1 cellular context compared by ENCODE assay signal in the genomic region with DNA sequence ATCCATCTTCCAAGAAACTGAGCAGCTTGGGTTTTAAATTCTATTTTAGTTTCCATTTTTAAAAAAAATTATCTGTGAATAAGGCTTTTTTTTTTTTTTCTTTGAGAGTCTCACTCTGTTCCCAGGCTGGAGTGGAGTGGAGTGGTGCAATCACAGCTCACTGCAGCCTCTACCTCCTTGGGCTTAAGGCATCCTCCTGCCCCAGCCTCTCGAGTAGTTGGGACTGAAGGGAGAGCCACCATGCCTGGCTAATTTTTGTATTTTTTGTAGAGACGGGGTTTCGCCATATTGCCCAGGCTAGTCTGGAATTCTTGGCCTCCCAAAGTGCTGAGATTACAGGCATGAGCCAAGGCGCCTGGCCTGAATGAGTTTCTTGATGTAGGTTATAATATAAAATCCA.
TF ChIP-seq lines count a peak whose summit lies in the region.

No MANE protein-coding gene starts in this region.

TF ChIP-seq in HepG2, 621 proteins besides CTCF, POLR2A, EP300 and RAD21:
- TF ChIP-seq, protein P1, sequence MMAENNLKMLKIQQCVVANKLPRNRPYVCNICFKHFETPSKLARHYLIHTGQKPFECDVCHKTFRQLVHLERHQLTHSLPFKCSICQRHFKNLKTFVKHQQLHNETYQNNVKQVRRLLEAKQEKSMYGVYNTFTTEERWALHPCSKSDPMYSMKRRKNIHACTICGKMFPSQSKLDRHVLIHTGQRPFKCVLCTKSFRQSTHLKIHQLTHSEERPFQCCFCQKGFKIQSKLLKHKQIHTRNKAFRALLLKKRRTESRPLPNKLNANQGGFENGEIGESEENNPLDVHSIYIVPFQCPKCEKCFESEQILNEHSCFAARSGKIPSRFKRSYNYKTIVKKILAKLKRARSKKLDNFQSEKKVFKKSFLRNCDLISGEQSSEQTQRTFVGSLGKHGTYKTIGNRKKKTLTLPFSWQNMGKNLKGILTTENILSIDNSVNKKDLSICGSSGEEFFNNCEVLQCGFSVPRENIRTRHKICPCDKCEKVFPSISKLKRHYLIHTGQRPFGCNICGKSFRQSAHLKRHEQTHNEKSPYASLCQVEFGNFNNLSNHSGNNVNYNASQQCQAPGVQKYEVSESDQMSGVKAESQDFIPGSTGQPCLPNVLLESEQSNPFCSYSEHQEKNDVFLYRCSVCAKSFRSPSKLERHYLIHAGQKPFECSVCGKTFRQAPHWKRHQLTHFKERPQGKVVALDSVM (CRISPR knock-in tag; IDR thresholded peaks at IDR 0.05): peak; percentile 93
- TF ChIP-seq, protein P2, sequence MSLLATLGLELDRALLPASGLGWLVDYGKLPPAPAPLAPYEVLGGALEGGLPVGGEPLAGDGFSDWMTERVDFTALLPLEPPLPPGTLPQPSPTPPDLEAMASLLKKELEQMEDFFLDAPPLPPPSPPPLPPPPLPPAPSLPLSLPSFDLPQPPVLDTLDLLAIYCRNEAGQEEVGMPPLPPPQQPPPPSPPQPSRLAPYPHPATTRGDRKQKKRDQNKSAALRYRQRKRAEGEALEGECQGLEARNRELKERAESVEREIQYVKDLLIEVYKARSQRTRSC (CRISPR knock-in tag; IDR thresholded peaks at IDR 0.05; ENCODE audit: low read depth): no peak
- TF ChIP-seq ZBTB2 (CRISPR knock-in tag; IDR thresholded peaks at IDR 0.05; ENCODE audit: low read depth): no peak
- TF ChIP-seq, protein P3, sequence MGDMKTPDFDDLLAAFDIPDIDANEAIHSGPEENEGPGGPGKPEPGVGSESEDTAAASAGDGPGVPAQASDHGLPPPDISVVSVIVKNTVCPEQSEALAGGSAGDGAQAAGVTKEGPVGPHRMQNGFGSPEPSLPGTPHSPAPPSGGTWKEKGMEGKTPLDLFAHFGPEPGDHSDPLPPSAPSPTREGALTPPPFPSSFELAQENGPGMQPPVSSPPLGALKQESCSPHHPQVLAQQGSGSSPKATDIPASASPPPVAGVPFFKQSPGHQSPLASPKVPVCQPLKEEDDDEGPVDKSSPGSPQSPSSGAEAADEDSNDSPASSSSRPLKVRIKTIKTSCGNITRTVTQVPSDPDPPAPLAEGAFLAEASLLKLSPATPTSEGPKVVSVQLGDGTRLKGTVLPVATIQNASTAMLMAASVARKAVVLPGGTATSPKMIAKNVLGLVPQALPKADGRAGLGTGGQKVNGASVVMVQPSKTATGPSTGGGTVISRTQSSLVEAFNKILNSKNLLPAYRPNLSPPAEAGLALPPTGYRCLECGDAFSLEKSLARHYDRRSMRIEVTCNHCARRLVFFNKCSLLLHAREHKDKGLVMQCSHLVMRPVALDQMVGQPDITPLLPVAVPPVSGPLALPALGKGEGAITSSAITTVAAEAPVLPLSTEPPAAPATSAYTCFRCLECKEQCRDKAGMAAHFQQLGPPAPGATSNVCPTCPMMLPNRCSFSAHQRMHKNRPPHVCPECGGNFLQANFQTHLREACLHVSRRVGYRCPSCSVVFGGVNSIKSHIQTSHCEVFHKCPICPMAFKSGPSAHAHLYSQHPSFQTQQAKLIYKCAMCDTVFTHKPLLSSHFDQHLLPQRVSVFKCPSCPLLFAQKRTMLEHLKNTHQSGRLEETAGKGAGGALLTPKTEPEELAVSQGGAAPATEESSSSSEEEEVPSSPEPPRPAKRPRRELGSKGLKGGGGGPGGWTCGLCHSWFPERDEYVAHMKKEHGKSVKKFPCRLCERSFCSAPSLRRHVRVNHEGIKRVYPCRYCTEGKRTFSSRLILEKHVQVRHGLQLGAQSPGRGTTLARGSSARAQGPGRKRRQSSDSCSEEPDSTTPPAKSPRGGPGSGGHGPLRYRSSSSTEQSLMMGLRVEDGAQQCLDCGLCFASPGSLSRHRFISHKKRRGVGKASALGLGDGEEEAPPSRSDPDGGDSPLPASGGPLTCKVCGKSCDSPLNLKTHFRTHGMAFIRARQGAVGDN (CRISPR knock-in tag; IDR thresholded peaks at IDR 0.05): no peak
- TF ChIP-seq GMEB1 (CRISPR knock-in tag; IDR thresholded peaks at IDR 0.05; ENCODE audit: borderline replicate concordance): no peak
- TF ChIP-seq ZBTB39 (CRISPR knock-in tag; IDR thresholded peaks at IDR 0.05): no peak
- TF ChIP-seq, protein P4, sequence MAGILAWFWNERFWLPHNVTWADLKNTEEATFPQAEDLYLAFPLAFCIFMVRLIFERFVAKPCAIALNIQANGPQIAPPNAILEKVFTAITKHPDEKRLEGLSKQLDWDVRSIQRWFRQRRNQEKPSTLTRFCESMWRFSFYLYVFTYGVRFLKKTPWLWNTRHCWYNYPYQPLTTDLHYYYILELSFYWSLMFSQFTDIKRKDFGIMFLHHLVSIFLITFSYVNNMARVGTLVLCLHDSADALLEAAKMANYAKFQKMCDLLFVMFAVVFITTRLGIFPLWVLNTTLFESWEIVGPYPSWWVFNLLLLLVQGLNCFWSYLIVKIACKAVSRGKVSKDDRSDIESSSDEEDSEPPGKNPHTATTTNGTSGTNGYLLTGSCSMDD (CRISPR knock-in tag; IDR thresholded peaks at IDR 0.05): no peak
- no peak for TF ChIP-seq THAP7 (CRISPR knock-in tag; IDR thresholded peaks at IDR 0.05)
- no peak for TF ChIP-seq RCOR2 (CRISPR knock-in tag; IDR thresholded peaks at IDR 0.05)
